1 cellular context compared by ENCODE assay signal in the genomic region with DNA sequence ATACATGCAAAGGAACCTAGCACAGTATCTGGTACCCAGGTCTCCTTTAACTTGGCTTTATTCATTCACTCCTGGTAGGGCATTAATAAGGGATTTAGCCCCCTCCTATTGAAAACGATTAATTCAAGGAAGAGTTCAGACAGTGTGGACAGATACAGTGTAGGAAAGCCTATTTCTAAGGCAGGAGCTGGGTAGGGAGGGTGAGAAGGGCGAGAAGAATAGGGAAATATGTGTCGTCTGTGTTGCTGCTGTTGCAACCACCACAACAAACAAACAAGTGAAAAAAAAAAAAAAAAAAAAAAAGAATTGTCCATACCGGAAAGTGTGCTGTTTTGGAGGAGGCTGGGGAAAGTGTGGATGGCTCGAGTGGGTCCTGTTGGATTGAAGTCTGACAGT.
TF ChIP-seq lines count a peak whose summit lies in the region.

No MANE protein-coding gene starts in this region.

TF ChIP-seq in GM23338, 12 proteins besides CTCF, POLR2A, EP300 and RAD21:
- peak; percentile 33 for TF ChIP-seq EZH2 (IDR thresholded peaks at IDR 0.05; ENCODE audit: low read depth, unreplicated experiment)
